16 cellular contexts compared by ENCODE assay signal in the genomic region with DNA sequence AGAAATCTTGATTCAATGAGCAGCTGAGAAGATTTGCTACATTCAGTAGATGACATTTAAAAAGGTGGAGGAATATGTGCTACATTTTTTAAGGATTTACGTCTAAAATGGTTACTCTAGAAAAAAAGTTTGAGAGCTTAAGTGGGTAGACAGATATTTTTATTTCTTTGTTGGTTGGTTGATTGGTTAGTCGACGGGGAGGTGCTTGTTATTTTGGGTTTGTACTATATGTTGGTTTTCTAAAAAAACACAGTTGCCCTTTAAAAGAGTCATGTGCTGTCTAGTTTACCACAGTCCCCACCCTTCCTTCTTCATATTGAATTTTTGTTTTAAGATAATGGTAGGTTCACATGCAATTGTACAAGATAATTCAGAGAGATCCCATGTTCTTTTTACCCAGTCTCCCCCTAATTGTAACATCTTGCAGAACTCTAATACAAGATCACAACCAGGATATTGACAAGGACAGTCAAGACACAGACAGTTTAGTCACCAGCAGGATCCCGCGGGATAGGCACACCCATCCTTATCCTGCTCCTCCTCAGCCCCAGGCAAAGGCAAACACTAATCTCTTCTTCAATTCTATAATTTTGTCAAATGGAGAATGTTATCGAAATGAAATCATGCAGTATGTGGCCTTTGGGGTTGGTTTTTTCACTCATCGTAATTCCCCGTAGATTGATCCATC.
A peak's percentile ranks its signal among the peaks of the same experiment; 100 is the strongest.
DNase-seq lines count a peak whose midpoint lies in the region; ATAC-seq and TF ChIP-seq lines count a peak whose summit lies in the region.
"Had no signal": no experiment of that assay in that cellular context is flagged by ENCODE, and none has a peak within 500 bp of the region (broad histone marks: within the 10 kb centered on the region; RNA-seq: fewer than 3 reads in every experiment).

No MANE protein-coding gene starts in this region.

- POLR2A ChIA-PET in activated CD8-positive, alpha-beta T cell treated with anti-CD3 and anti-CD28 coated beads, Interleukin-2, amount 10 ng/mL, durations not matched to agents 7 days and 5 days (lab: Charles Lee), result interaction anchor here (0.6 to 1.7 kb wide), 9 partner anchors 9 to 170 kb away, joined by 3 to 9 read pairs (median 4); no protein-coding TSS in a partner anchor

- CTCF ChIA-PET in activated CD8-positive, alpha-beta T cell treated with anti-CD3 and anti-CD28 coated beads, Interleukin-2, amount 10 ng/mL, durations not matched to agents 7 days and 5 days (lab: Charles Lee), result interaction anchor here (0.6 to 1.4 kb wide), 6 partner anchors 13 to 174 kb away, joined by 3 to 4 read pairs (median 3); no protein-coding TSS in a partner anchor

- no peaks in the 10 kb centered on the region for H3K9me3 Mint-ChIP-seq in activated CD8-positive, alpha-beta T cell treated with anti-CD3 and anti-CD28 coated beads, Interleukin-2, amount 10 ng/mL, durations not matched to agents 7 days and 5 days (ENCODE audit: insufficient read depth)
- no peaks in the 10 kb centered on the region for H3K9me3 Mint-ChIP-seq in immature natural killer cell
- no peaks in the 10 kb centered on the region for H3K9me3 Mint-ChIP-seq in stimulated activated naive CD8-positive, alpha-beta T cell treated with anti-CD3 and anti-CD28 coated beads, Interleukin-15, amount 100 ng/mL, for 72 hours

- intact Hi-C loops in left ventricle myocardium inferior (cut with micrococcal nuclease), result no loop called here
- intact Hi-C loops in heart left ventricle (cut with DNase I), result loop anchor here in 2 of 10 donors (1.0 to 10.0 kb wide), 3 partner anchors 42 to 168 kb away; no protein-coding TSS in a partner anchor

- H3K4me1 ChIP-seq in left ventricle myocardium inferior (peaks cover 23% of the 10 kb centered on the region), heart left ventricle (peaks cover 0 to 29% (median 16%) of the 10 kb centered on the region in 12 donors)

- DNase-seq in left ventricle myocardium inferior (no peak), heart left ventricle (no peak), immature natural killer cell (peak in 1 of 3 donors; percentile 10), NCI-H1092 (lab: John Stamatoyannopoulos, UW) (no peak), NCI-H1436 treated with DMSO at 0.1 percent for 48 hours (lab: John Stamatoyannopoulos, UW) (no peak)
- no peak for DNase-seq in activated CD8-positive, alpha-beta T cell treated with anti-CD3 and anti-CD28 coated beads, Interleukin-2, amount 10 ng/mL, durations not matched to agents 7 days and 5 days
- DNase-seq in stimulated activated naive CD8-positive, alpha-beta T cell treated with anti-CD3 and anti-CD28 coated beads, Interleukin-15, amount 100 ng/mL, for 72 hours, result no peak
- DNase-seq: activated CD4-positive, alpha-beta T cell treated with anti-CD3 and anti-CD28 coated beads, Interleukin-2, amount 50 U/mL, for 1 hour; MG63; NCI-H187 treated with DMSO at 0.1 percent for 48 hours; NCI-H446; SHP77; T1000; tibial artery had no signal

- H3K9me3 ChIP-seq in left ventricle myocardium inferior (replicated peaks) (no peaks in the 10 kb centered on the region), heart left ventricle (no peaks in the 10 kb centered on the region)
- H3K9me3 ChIP-seq: MG63, tibial artery had no signal

- H3K27ac ChIP-seq in left ventricle myocardium inferior (replicated peaks) (peak overlapping the region; percentile 45), heart left ventricle (peak overlapping the region in 1 of 12 donors; percentile 54)
- H3K27ac ChIP-seq: hepatocyte, tibial artery had no signal

- H3K36me3 ChIP-seq in left ventricle myocardium inferior (no peaks in the 10 kb centered on the region), heart left ventricle (no peaks in the 10 kb centered on the region)
- H3K36me3 ChIP-seq: MG63, tibial artery had no signal

- H3K27me3 ChIP-seq in left ventricle myocardium inferior (ENCODE audit: low read depth) (no peaks in the 10 kb centered on the region), heart left ventricle (no peaks in the 10 kb centered on the region)
- H3K27me3 ChIP-seq: MG63, tibial artery had no signal

- no peak for TF ChIP-seq POLR2A in heart left ventricle (IDR thresholded peaks at IDR 0.05)

- H3K27ac Mint-ChIP-seq in activated CD8-positive, alpha-beta T cell treated with anti-CD3 and anti-CD28 coated beads, Interleukin-2, amount 10 ng/mL, durations not matched to agents 7 days and 5 days, result peak overlapping the region; percentile 95
- peak overlapping the region in 4 of 6 donors; percentile 1 to 77 (median 34) for H3K27ac Mint-ChIP-seq in immature natural killer cell
- H3K27ac Mint-ChIP-seq in stimulated activated naive CD8-positive, alpha-beta T cell treated with anti-CD3 and anti-CD28 coated beads, Interleukin-15, amount 100 ng/mL, for 72 hours, result peak overlapping the region in 1 of 2 donors; percentile 96

- H3K36me3 Mint-ChIP-seq in activated CD8-positive, alpha-beta T cell treated with anti-CD3 and anti-CD28 coated beads, Interleukin-2, amount 10 ng/mL, durations not matched to agents 7 days and 5 days (ENCODE audit: low read depth), result peaks cover 7% of the 10 kb centered on the region
- H3K36me3 Mint-ChIP-seq in immature natural killer cell, result no peaks in the 10 kb centered on the region

- peak overlapping the region; percentile 57 for H3K4me3 Mint-ChIP-seq in activated CD8-positive, alpha-beta T cell treated with anti-CD3 and anti-CD28 coated beads, Interleukin-2, amount 10 ng/mL, durations not matched to agents 7 days and 5 days
- peak overlapping the region; percentile 2 to 38 (median 15) for H3K4me3 Mint-ChIP-seq in immature natural killer cell
- H3K4me3 Mint-ChIP-seq in stimulated activated naive CD8-positive, alpha-beta T cell treated with anti-CD3 and anti-CD28 coated beads, Interleukin-15, amount 100 ng/mL, for 72 hours, result peak overlapping the region; percentile 68 to 75

- H3K27me3 Mint-ChIP-seq in activated CD8-positive, alpha-beta T cell treated with anti-CD3 and anti-CD28 coated beads, Interleukin-2, amount 10 ng/mL, durations not matched to agents 7 days and 5 days (ENCODE audit: low read depth), result no peaks in the 10 kb centered on the region
- H3K27me3 Mint-ChIP-seq in immature natural killer cell (ENCODE audit: low read depth in 3 of 3), result peaks cover 2 to 5% (median 3%) of the 10 kb centered on the region in 3 donors
- H3K27me3 Mint-ChIP-seq in stimulated activated naive CD8-positive, alpha-beta T cell treated with anti-CD3 and anti-CD28 coated beads, Interleukin-15, amount 100 ng/mL, for 72 hours, result no peaks in the 10 kb centered on the region

- no peak for ATAC-seq in heart left ventricle
- ATAC-seq in activated CD8-positive, alpha-beta T cell treated with anti-CD3 and anti-CD28 coated beads, Interleukin-2, amount 10 ng/mL, durations not matched to agents 7 days and 5 days, result peak; percentile 39
- ATAC-seq in stimulated activated naive CD8-positive, alpha-beta T cell treated with anti-CD3 and anti-CD28 coated beads, Interleukin-15, amount 100 ng/mL, for 72 hours, result peak; percentile 31
- no peak for ATAC-seq in GM19328 (IDR thresholded peaks at IDR 0.05; ENCODE audit: unreplicated experiment)

- peaks cover 69% of the 10 kb centered on the region for H3K4me1 Mint-ChIP-seq in activated CD8-positive, alpha-beta T cell treated with anti-CD3 and anti-CD28 coated beads, Interleukin-2, amount 10 ng/mL, durations not matched to agents 7 days and 5 days (ENCODE audit: low read depth)
- peaks cover 28 to 29% of the 10 kb centered on the region in 2 donors for H3K4me1 Mint-ChIP-seq in immature natural killer cell
- peaks cover 76% of the 10 kb centered on the region for H3K4me1 Mint-ChIP-seq in stimulated activated naive CD8-positive, alpha-beta T cell treated with anti-CD3 and anti-CD28 coated beads, Interleukin-15, amount 100 ng/mL, for 72 hours

- 62 to 75% (median 66%) methylated on average over 8 of the region's 8 CpGs for WGBS in heart left ventricle, 4 donors

- no peak overlapping the region for H3K4me3 ChIP-seq in left ventricle myocardium inferior
- no peak overlapping the region for H3K4me3 ChIP-seq in heart left ventricle
- H3K4me3 ChIP-seq: hepatocyte, MG63, tibial artery had no signal

- TF ChIP-seq CTCF in left ventricle myocardium inferior (IDR thresholded peaks at IDR 0.05; ENCODE audit: borderline replicate concordance) (no peak), heart left ventricle (IDR thresholded peaks at IDR 0.05) (no peak)

Comparison
In these comparisons a context has a peak if more than half of its experiments do, and no peak if none do; other contexts are left out.
1. ATAC-seq: peak in activated CD8-positive, alpha-beta T cell treated with anti-CD3 and anti-CD28 coated beads, Interleukin-2, amount 10 ng/mL, durations not matched to agents 7 days and 5 days (single experiment) and stimulated activated naive CD8-positive, alpha-beta T cell treated with anti-CD3 and anti-CD28 coated beads, Interleukin-15, amount 100 ng/mL, for 72 hours (single experiment); none in heart left ventricle (0 of 4) and GM19328 (single experiment).
2. H3K4me3 Mint-ChIP-seq: peak in every context shown above with its lines; median percentile 72 in stimulated activated naive CD8-positive, alpha-beta T cell treated with anti-CD3 and anti-CD28 coated beads, Interleukin-15, amount 100 ng/mL, for 72 hours; 57 in activated CD8-positive, alpha-beta T cell treated with anti-CD3 and anti-CD28 coated beads, Interleukin-2, amount 10 ng/mL, durations not matched to agents 7 days and 5 days; 15 in immature natural killer cell.